In genomic region chr10:13674645-13675588, GRCh38 we compare ENCODE assay signal across 17 cellular contexts.
"Had no signal": no experiment of that assay in that cellular context is flagged by ENCODE, and none has a peak within 500 bp of the region (broad histone marks: within the 10 kb centered on the region; RNA-seq: fewer than 3 reads in every experiment).

No MANE protein-coding gene starts in this region.

- FAIRE-seq: small intestine, TTC549 had no signal

- DNase-seq: activated CD4-positive, alpha-beta T cell treated with anti-CD3 and anti-CD28 coated beads, Interleukin-2, amount 50 U/mL, for 1 hour; activated naive CD4-positive, alpha-beta T cell treated with anti-CD3 and anti-CD28 coated beads, Interleukin-2, amount 10 ng/mL, durations not matched to agents 7 days and 5 days; caudate nucleus; cortex of kidney; effector memory CD4-positive, alpha-beta T cell; erythroblast; hypothalamus; kidney glomerular epithelial cell; mammary epithelial cell; natural killer cell; small intestine; T-helper 17 cell had no signal

- H3K36me3 ChIP-seq: adrenal gland had no signal

- H3K4me3 Mint-ChIP-seq: activated naive CD4-positive, alpha-beta T cell treated with anti-CD3 and anti-CD28 coated beads, Interleukin-2, amount 10 ng/mL, durations not matched to agents 7 days and 5 days; natural killer cell; stimulated activated memory B cell treated with anti-CD40 and anti-IgM and Interleukin-4, amounts not matched to agents 10 μg/mL and 1 μg/mL and 100 μg/mL, for 72 hours; T-helper 17 cell had no signal

- H3K9me3 ChIP-seq: adrenal gland, tibial nerve had no signal

- H3K27me3 ChIP-seq: adrenal gland, tibial nerve had no signal

- H3K4me1 ChIP-seq: adrenal gland had no signal

- H3K27me3 Mint-ChIP-seq: activated naive CD4-positive, alpha-beta T cell treated with anti-CD3 and anti-CD28 coated beads, Interleukin-2, amount 10 ng/mL, durations not matched to agents 7 days and 5 days had no signal

- H3K27ac ChIP-seq: adrenal gland, tibial nerve had no signal

- H3K36me3 Mint-ChIP-seq: activated naive CD4-positive, alpha-beta T cell treated with anti-CD3 and anti-CD28 coated beads, Interleukin-2, amount 10 ng/mL, durations not matched to agents 7 days and 5 days; natural killer cell; stimulated activated memory B cell treated with anti-CD40 and anti-IgM and Interleukin-4, amounts not matched to agents 10 μg/mL and 1 μg/mL and 100 μg/mL, for 72 hours had no signal

- H3K4me1 Mint-ChIP-seq: activated naive CD4-positive, alpha-beta T cell treated with anti-CD3 and anti-CD28 coated beads, Interleukin-2, amount 10 ng/mL, durations not matched to agents 7 days and 5 days; natural killer cell; stimulated activated memory B cell treated with anti-CD40 and anti-IgM and Interleukin-4, amounts not matched to agents 10 μg/mL and 1 μg/mL and 100 μg/mL, for 72 hours; T-helper 17 cell had no signal

- H3K9me3 Mint-ChIP-seq: activated naive CD4-positive, alpha-beta T cell treated with anti-CD3 and anti-CD28 coated beads, Interleukin-2, amount 10 ng/mL, durations not matched to agents 7 days and 5 days; activated T-helper 2 cell treated with anti-CD3 and anti-CD28 coated beads, Interferon-gamma antibody, Interleukin-2, Interleukin-4, amounts not matched to agents 10 μg/mL and 5 μg/mL and 100 μg/mL, durations not matched to agents 14 hours and 24 hours and 36 hours; natural killer cell; stimulated activated memory B cell treated with anti-CD40 and anti-IgM and Interleukin-4, amounts not matched to agents 10 μg/mL and 1 μg/mL and 100 μg/mL, for 72 hours had no signal

- H3K4me3 ChIP-seq: adrenal gland, tibial nerve had no signal

- ATAC-seq: natural killer cell; stimulated activated memory B cell treated with anti-CD40 and anti-IgM and Interleukin-4, amounts not matched to agents 10 μg/mL and 1 μg/mL and 100 μg/mL, for 72 hours; T-helper 17 cell had no signal

- H3K27ac Mint-ChIP-seq: activated naive CD4-positive, alpha-beta T cell treated with anti-CD3 and anti-CD28 coated beads, Interleukin-2, amount 10 ng/mL, durations not matched to agents 7 days and 5 days; activated T-helper 2 cell treated with anti-CD3 and anti-CD28 coated beads, Interferon-gamma antibody, Interleukin-2, Interleukin-4, amounts not matched to agents 10 μg/mL and 5 μg/mL and 100 μg/mL, durations not matched to agents 14 hours and 24 hours and 36 hours; natural killer cell; stimulated activated memory B cell treated with anti-CD40 and anti-IgM and Interleukin-4, amounts not matched to agents 10 μg/mL and 1 μg/mL and 100 μg/mL, for 72 hours; T-helper 17 cell had no signal
